Comparison of ENCODE assay signal across 10 cellular contexts in the genomic region with DNA sequence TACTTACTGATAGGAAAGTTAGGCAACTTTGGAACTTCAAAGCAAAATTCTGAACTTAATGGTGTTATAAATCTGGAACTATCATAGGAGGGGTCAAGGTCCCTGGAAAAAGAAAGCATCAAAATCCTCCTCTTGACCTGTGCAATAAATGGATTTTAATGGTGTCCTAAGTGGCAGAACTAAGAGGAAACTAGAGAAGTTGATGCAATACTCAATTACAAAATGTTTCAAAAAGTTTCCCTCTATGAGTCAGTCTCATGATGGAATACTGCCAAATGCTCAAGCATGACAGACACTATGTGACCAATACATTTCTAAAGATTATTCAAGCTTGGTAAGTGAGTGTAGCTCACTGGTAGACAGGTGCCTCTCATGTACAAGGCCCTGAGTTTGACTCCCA. TPM values are rescaled to one million over a fixed set of nuclear protein-coding genes. Genes with fewer than 3 reads are reported as not detected.
DNase-seq lines count a peak whose midpoint lies in the region; ATAC-seq and TF ChIP-seq lines count a peak whose summit lies in the region.
"Had no signal": no experiment of that assay in that cellular context is flagged by ENCODE, and none has a peak within 500 bp of the region (broad histone marks: within the 10 kb centered on the region; RNA-seq: fewer than 3 reads in every experiment).

No MANE protein-coding gene starts in this region.

- intact Hi-C loops in spleen (cut with DNase I; ENCODE audit: low total_unique reads), result no loop called here

- in situ Hi-C loops in ACHN (cut with HindIII; ENCODE audit: low pct_ligation_motif_present, low pct_unique_long_range_greater_than_20kb, low sequenced_read_pairs), result no loop called here
- in situ Hi-C loops in KBM-7 (cut with MboI; ENCODE audit: low pct_unique_long_range_greater_than_20kb, low sequenced_read_pairs), result no loop called here

- peaks cover 22% of the 10 kb centered on the region for H3K27me3 Mint-ChIP-seq in activated T-cell treated with anti-CD3 and anti-CD28 coated beads, Interleukin-2, amount 50 U/mL, for 24 hours
- H3K27me3 Mint-ChIP-seq: type B pancreatic cell had no signal

- no peak for TF ChIP-seq CTCF in spleen (IDR thresholded peaks at IDR 0.05 in 8 of 11, conservative IDR thresholded peaks at IDR 0.05 in 3 of 11)

- peaks cover 0 to 21% (median 0%) of the 10 kb centered on the region in 6 donors for H3K4me1 ChIP-seq in spleen

- H3K27me3 ChIP-seq in spleen (replicated peaks in 1 of 7), result no peaks in the 10 kb centered on the region

- peak overlapping the region in 4 of 8 donors; percentile 55 to 80 (median 66) for H3K27ac ChIP-seq in spleen

- ATAC-seq in GM19397 (IDR thresholded peaks at IDR 0.05; ENCODE audit: unreplicated experiment) (peak; percentile 36), esophagus mucosa (peak; percentile 97)

- DNase-seq in ACHN (peak; percentile 85), KBM-7 (peak; percentile 12), NCI-H510A treated with DMSO at 0.1 percent for 48 hours (lab: John Stamatoyannopoulos, UW) (no peak), SHP77 (lab: John Stamatoyannopoulos, UW) (no peak), spleen (no peak)
- DNase-seq in activated T-cell treated with anti-CD3 and anti-CD28 coated beads, Interleukin-2, amount 50 U/mL, for 24 hours, result no peak

- peaks cover 9% of the 10 kb centered on the region for H3K4me1 Mint-ChIP-seq in activated T-cell treated with anti-CD3 and anti-CD28 coated beads, Interleukin-2, amount 50 U/mL, for 24 hours (ENCODE audit: low read depth)

- H3K9me3 Mint-ChIP-seq in activated T-cell treated with anti-CD3 and anti-CD28 coated beads, Interleukin-2, amount 50 U/mL, for 24 hours, result no peaks in the 10 kb centered on the region
- H3K9me3 Mint-ChIP-seq: T-helper 1 cell treated with Interleukin-12 subunit alpha and Interleukin-12 subunit beta and Interleukin-4 antibody, amounts not matched to agents 30 μg/mL and 1 μg/mL, for 36 hours; type B pancreatic cell had no signal

- no peak overlapping the region for H3K4me3 ChIP-seq in spleen

- H3K36me3 ChIP-seq in spleen, result no peaks in the 10 kb centered on the region

- no peaks in the 10 kb centered on the region for H3K36me3 Mint-ChIP-seq in activated T-cell treated with anti-CD3 and anti-CD28 coated beads, Interleukin-2, amount 50 U/mL, for 24 hours (ENCODE audit: low read depth)
- H3K36me3 Mint-ChIP-seq: type B pancreatic cell had no signal

- no peak overlapping the region for H3K4me3 Mint-ChIP-seq in activated T-cell treated with anti-CD3 and anti-CD28 coated beads, Interleukin-2, amount 50 U/mL, for 24 hours
- H3K4me3 Mint-ChIP-seq: T-helper 1 cell treated with Interleukin-12 subunit alpha and Interleukin-12 subunit beta and Interleukin-4 antibody, amounts not matched to agents 30 μg/mL and 1 μg/mL, for 36 hours; type B pancreatic cell had no signal

- H3K27ac Mint-ChIP-seq in activated T-cell treated with anti-CD3 and anti-CD28 coated beads, Interleukin-2, amount 50 U/mL, for 24 hours, result no peak overlapping the region
- H3K27ac Mint-ChIP-seq: T-helper 1 cell treated with Interleukin-12 subunit alpha and Interleukin-12 subunit beta and Interleukin-4 antibody, amounts not matched to agents 30 μg/mL and 1 μg/mL, for 36 hours; type B pancreatic cell had no signal

- TF ChIP-seq POLR2A in spleen (IDR thresholded peaks at IDR 0.05), result no peak

- H3K9me3 ChIP-seq in spleen, result no peaks in the 10 kb centered on the region

RNA-seq across cellular contexts. Expression of a gene that starts 47.7 kb away (rescaled TPM):
- total RNA-seq in esophagus mucosa (43.3 TPM), spleen (10 to 100 TPM; 47.5 to 65.2 (median 55.9) TPM)
- polyA plus RNA-seq in spleen, result 10 to 100 TPM; 26.6 to 30.9 (median 30.5) TPM

Comparison
In these comparisons a context has a peak if more than half of its experiments do, and no peak if none do; other contexts are left out.
1. DNase-seq: peak in ACHN (single experiment) and KBM-7 (single experiment); none in NCI-H510A treated with DMSO at 0.1 percent for 48 hours (single experiment), activated T-cell treated with anti-CD3 and anti-CD28 coated beads, Interleukin-2, amount 50 U/mL, for 24 hours (single experiment), SHP77 (0 of 2) and spleen (single experiment).